18 cellular contexts compared by ENCODE assay signal in the genomic region with DNA sequence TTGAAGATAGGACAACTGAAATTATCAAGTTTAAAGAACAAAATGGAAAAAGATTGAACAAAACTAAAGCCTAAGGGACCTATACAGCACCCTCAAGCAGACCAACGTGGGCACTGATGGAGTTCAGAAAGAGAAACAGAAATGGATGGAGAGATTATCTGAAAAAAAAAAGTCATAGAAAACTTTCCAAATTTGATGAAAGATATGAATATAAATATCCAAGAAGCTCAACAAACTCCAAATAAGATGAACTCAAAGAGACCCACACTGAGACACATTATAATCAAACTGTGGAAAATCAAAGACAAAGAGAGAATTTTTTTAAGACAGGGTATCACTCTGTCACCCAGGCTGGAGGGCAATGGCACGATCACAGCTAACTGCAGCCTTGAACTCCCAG.
"Had no signal": no experiment of that assay in that cellular context is flagged by ENCODE, and none has a peak within 500 bp of the region (broad histone marks: within the 10 kb centered on the region; RNA-seq: fewer than 3 reads in every experiment).

No MANE protein-coding gene starts in this region.

- H3K36me3 ChIP-seq: neural progenitor cell, neutrophil, ovary, pancreas, prostate gland, right atrium auricular region, right lobe of liver, sigmoid colon, spleen had no signal

- H3K27ac ChIP-seq: neural progenitor cell, neutrophil, ovary, pancreas, parathyroid adenoma, prostate gland, psoas muscle, right atrium auricular region, right lobe of liver, sigmoid colon, skin epidermis, spleen had no signal

- H3K4me3 ChIP-seq: neural progenitor cell, ovary, pancreas, prostate gland, psoas muscle, right atrium auricular region, right lobe of liver, sigmoid colon, skin epidermis, smooth muscle cell, spleen had no signal

- ATAC-seq: naive thymus-derived CD8-positive, alpha-beta T cell; natural killer cell; natural killer cell treated with Interleukin-12 subunit alpha and Interleukin-12 subunit beta and Interleukin-15 and Interleukin-18, amount 100 ng/mL, for 72 hours; pancreas; psoas muscle; right cardiac atrium; right lobe of liver; sciatic nerve had no signal

- H3K9me3 ChIP-seq: neutrophil, ovary, pancreas, prostate gland, psoas muscle, right lobe of liver had no signal

- H3K4me1 ChIP-seq: neural progenitor cell, pancreas, parathyroid adenoma, prostate gland, psoas muscle, right atrium auricular region, right lobe of liver, sigmoid colon, spleen had no signal
